4 cellular contexts compared by ENCODE assay signal in the genomic region with DNA sequence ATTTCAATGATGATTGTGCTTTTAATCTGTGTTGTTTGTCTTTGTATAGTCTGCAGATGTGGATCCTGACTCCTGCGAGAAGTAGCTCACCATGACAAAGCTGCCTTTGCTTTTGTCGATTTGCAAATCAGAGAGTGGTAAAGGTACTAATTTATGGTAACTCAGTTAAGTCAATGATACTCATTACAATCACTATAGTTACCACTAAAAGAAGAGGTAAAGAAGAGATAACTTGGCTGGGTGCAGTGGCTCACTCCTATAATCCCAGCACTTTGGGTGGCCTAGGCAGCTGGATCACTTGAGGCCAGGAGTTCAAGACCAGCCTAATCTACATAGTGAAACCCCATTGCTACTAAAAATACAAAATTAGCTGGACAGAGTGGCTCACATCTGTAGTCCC. TPM values are rescaled to one million over a fixed set of nuclear protein-coding genes. Genes with fewer than 3 reads are reported as not detected.
"Had no signal": no experiment of that assay in that cellular context is flagged by ENCODE, and none has a peak within 500 bp of the region (broad histone marks: within the 10 kb centered on the region; RNA-seq: fewer than 3 reads in every experiment).

No MANE protein-coding gene starts in this region.

RNA-seq across cellular contexts. Expression of a gene that starts 17.6 kb away (rescaled TPM):
- total RNA-seq: HFFc6, HT1080, IMR-90, K562 had no signal
- polyA plus RNA-seq: IMR-90, K562 had no signal

RNA-seq across cellular contexts. Expression of a gene that starts 20.6 kb away (rescaled TPM):
- total RNA-seq: HFFc6, HT1080, IMR-90, K562 had no signal
- polyA plus RNA-seq: IMR-90, K562 had no signal

RNA-seq across cellular contexts. Expression of a gene that starts 33.8 kb away (rescaled TPM):
- total RNA-seq: HFFc6, HT1080, IMR-90, K562 had no signal
- polyA plus RNA-seq: IMR-90, K562 had no signal
